In genomic region chr16:88260881-88261665, GRCh38 we compare ENCODE assay signal across 6 cellular contexts.
A peak's percentile ranks its signal among the peaks of the same experiment; 100 is the strongest.
DNase-seq lines count a peak whose midpoint lies in the region; TF ChIP-seq lines count a peak whose summit lies in the region.
"Not testable (repeated sequence)": the region's sequence is repeated elsewhere in the genome, so short reads cannot be mapped to it uniquely, and the experiment has no call there.

No MANE protein-coding gene starts in this region.

- peak overlapping the region; percentile 52 for H2BK15ac ChIP-seq in mesenchymal stem cell (ENCODE audit: low read depth, poor library complexity, severe bottlenecking)

- H3K4me3 ChIP-seq in HEK293 (ENCODE audit: low read depth, low read length); mesenchymal stem cell (ENCODE audit: insufficient read depth in 1 of 2, low read depth in 1 of 2, low read length in 2 of 2); sigmoid colon: not testable (repeated sequence)

- not testable (repeated sequence) for H3K9me3 ChIP-seq in HEK293 (ENCODE audit: control insufficient read depth, insufficient read depth, low read depth, low read length); mesenchymal stem cell (ENCODE audit: control insufficient read depth, low read length); sigmoid colon

- not testable (repeated sequence) for H3K36me3 ChIP-seq in HEK293 (ENCODE audit: control insufficient read depth in 2 of 2, insufficient read depth in 1 of 2, low read length in 2 of 2); mesenchymal stem cell (ENCODE audit: control insufficient read depth in 1 of 2, insufficient read depth in 2 of 2, low read depth in 1 of 2, low read length in 2 of 2); sigmoid colon

- not testable (repeated sequence) for H3K27me3 Mint-ChIP-seq in chondrocyte (ENCODE audit: low read depth); type B pancreatic cell
- H3K27me3 Mint-ChIP-seq in nephron progenitor cell (ENCODE audit: low read depth, poor library complexity): peaks cover 33% of the 10 kb centered on the region

- WGBS in mesenchymal stem cell: 95% methylated on average over 23 of the region's 26 CpGs
- 85 to 89% methylated on average over 26 of the region's 26 CpGs for WGBS in sigmoid colon, 2 donors

- H4K91ac ChIP-seq in mesenchymal stem cell (ENCODE audit: low read length): peak overlapping the region; percentile 75

- H3K4me1 ChIP-seq in HEK293 (ENCODE audit: control insufficient read depth, insufficient read depth, low read length): not testable (repeated sequence)
- H3K4me1 ChIP-seq in mesenchymal stem cell (ENCODE audit: control insufficient read depth, insufficient read depth, low read depth, low read length): peaks cover 41% of the 10 kb centered on the region
- H3K4me1 ChIP-seq in sigmoid colon: peaks cover 0 to 41% (median 39%) of the 10 kb centered on the region in 4 donors

- H3K18ac ChIP-seq in mesenchymal stem cell (ENCODE audit: low read depth in 1 of 2, low read length in 2 of 2): not testable (repeated sequence)

- not testable (repeated sequence) for H3K23ac ChIP-seq in mesenchymal stem cell (ENCODE audit: low read length in 2 of 2)

- H3K9ac ChIP-seq in mesenchymal stem cell (ENCODE audit: low read length): not testable (repeated sequence)

- POLR2A ChIA-PET in HEK293 (lab: Yijun Ruan, JAX): not testable (repeated sequence)

- H2BK120ac ChIP-seq in mesenchymal stem cell (ENCODE audit: low read depth, low read length): not testable (repeated sequence)

- peaks cover 42% of the 10 kb centered on the region for H3K4me1 Mint-ChIP-seq in chondrocyte (ENCODE audit: low read depth)
- peaks cover 41% of the 10 kb centered on the region for H3K4me1 Mint-ChIP-seq in nephron progenitor cell
- H3K4me1 Mint-ChIP-seq in type B pancreatic cell (ENCODE audit: unreplicated experiment): peaks cover 13% of the 10 kb centered on the region

- H3K9me3 Mint-ChIP-seq in chondrocyte (ENCODE audit: low read depth); type B pancreatic cell: not testable (repeated sequence)
- peaks cover 16% of the 10 kb centered on the region for H3K9me3 Mint-ChIP-seq in nephron progenitor cell

- not testable (repeated sequence) for H3K79me1 ChIP-seq in mesenchymal stem cell (replicated peaks; ENCODE audit: low read length, poor library complexity, severe bottlenecking)

- DNase-seq in chondrocyte (ENCODE audit: low spot score) (peak; percentile 61), sigmoid colon (peak; percentile 61)
- DNase-seq in mesenchymal stem cell; nephron progenitor cell; type B pancreatic cell (ENCODE audit: extremely low spot score, unreplicated experiment): not testable (repeated sequence)

- H3K4me3 Mint-ChIP-seq in chondrocyte (ENCODE audit: unreplicated experiment); type B pancreatic cell: not testable (repeated sequence)
- H3K4me3 Mint-ChIP-seq in nephron progenitor cell: peak overlapping the region; percentile 11

- H3K27ac Mint-ChIP-seq in chondrocyte (ENCODE audit: unreplicated experiment): not testable (repeated sequence)
- peak overlapping the region; percentile 41 for H3K27ac Mint-ChIP-seq in nephron progenitor cell
- H3K27ac Mint-ChIP-seq in type B pancreatic cell: peak overlapping the region; percentile 36

- TF ChIP-seq EP300 in sigmoid colon (IDR thresholded peaks at IDR 0.05): not testable (repeated sequence)

- H3K36me3 Mint-ChIP-seq in chondrocyte (ENCODE audit: low read depth); nephron progenitor cell (ENCODE audit: low read depth); type B pancreatic cell: not testable (repeated sequence)

- H2BK5ac ChIP-seq in mesenchymal stem cell (ENCODE audit: low read depth, low read length, poor library complexity, severe bottlenecking): not testable (repeated sequence)

- H3K4me2 ChIP-seq in mesenchymal stem cell (ENCODE audit: low read length, poor library complexity, severe bottlenecking): not testable (repeated sequence)

- not testable (repeated sequence) for H3K14ac ChIP-seq in mesenchymal stem cell (ENCODE audit: low read length in 2 of 2)

- not testable (repeated sequence) for H3K4ac ChIP-seq in mesenchymal stem cell (ENCODE audit: low read depth in 1 of 2, low read length in 2 of 2)

- H3K27ac ChIP-seq in HEK293 (ENCODE audit: extremely low read depth, low read depth, low read length); mesenchymal stem cell (ENCODE audit: low read length, poor library complexity, severe bottlenecking); sigmoid colon: not testable (repeated sequence)

- not testable (repeated sequence) for TF ChIP-seq POLR2A in sigmoid colon (IDR thresholded peaks at IDR 0.05)

- intact Hi-C loops in sigmoid colon (cut with DNase I): loop anchor here (10.0 kb wide), 1 partner anchor 316 kb away; no protein-coding TSS in a partner anchor

- H2BK12ac ChIP-seq in mesenchymal stem cell (ENCODE audit: low read length in 2 of 2): peak overlapping the region in 1 of 2 experiments; percentile 68

- CTCF ChIA-PET in HEK293 (lab: Yijun Ruan, JAX): not testable (repeated sequence)

- H2AFZ ChIP-seq in mesenchymal stem cell (ENCODE audit: low read depth, low read length): not testable (repeated sequence)

- H4K8ac ChIP-seq in mesenchymal stem cell (ENCODE audit: low read length): not testable (repeated sequence)

- H2AK5ac ChIP-seq in mesenchymal stem cell (ENCODE audit: low read length, severe bottlenecking): not testable (repeated sequence)

- not testable (repeated sequence) for H3K27me3 ChIP-seq in mesenchymal stem cell (ENCODE audit: control insufficient read depth in 1 of 2, insufficient read depth in 1 of 2, low read length in 2 of 2); sigmoid colon

- TF ChIP-seq CTCF in HEK293 (tag by site-specific recombination; IDR thresholded peaks at IDR 0.05); chondrocyte (IDR thresholded peaks at IDR 0.05); nephron progenitor cell (IDR thresholded peaks at IDR 0.05); sigmoid colon (IDR thresholded peaks at IDR 0.05); type B pancreatic cell (conservative IDR thresholded peaks at IDR 0.05): not testable (repeated sequence)

TF ChIP-seq in HEK293, 187 proteins besides CTCF, POLR2A, EP300 and RAD21:
- TF ChIP-seq KLF1 (tag by site-specific recombination; IDR thresholded peaks at IDR 0.05): peak; percentile 18; the same call in 1 of the 2 replicates
